In the genomic region with DNA sequence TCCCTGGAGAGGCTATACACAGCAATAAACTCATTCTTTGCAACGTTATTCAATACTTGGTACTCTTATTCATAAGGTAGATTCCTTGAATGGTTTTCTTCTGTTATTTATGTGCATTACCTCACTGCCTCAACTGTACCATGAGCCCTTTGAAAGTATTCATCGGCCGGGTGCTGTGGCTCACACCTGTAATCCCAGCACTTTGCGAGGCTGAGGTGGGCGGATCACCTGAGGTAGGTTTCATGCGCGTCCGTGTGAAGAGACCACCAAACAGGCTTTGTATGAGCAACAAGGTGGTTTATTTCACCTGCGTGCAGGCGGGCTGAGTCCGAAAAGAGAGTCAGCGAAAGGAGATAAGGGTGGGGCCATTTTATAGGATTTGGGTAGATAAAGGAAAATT, we compare ENCODE assay signal across 1 cellular context. TPM values are rescaled to one million over a fixed set of nuclear protein-coding genes. Genes with fewer than 3 reads are reported as not detected.
"Had no signal": no experiment of that assay in that cellular context is flagged by ENCODE, and none has a peak within 500 bp of the region (broad histone marks: within the 10 kb centered on the region; RNA-seq: fewer than 3 reads in every experiment).

No MANE protein-coding gene starts in this region.

RNA-seq across cellular contexts. Expression of gene VASH2, which starts 42.3 kb away (rescaled TPM):
- total RNA-seq: bronchial epithelial cell had no signal
